ENCODE assay signal across 12 cellular contexts in the genomic region with DNA sequence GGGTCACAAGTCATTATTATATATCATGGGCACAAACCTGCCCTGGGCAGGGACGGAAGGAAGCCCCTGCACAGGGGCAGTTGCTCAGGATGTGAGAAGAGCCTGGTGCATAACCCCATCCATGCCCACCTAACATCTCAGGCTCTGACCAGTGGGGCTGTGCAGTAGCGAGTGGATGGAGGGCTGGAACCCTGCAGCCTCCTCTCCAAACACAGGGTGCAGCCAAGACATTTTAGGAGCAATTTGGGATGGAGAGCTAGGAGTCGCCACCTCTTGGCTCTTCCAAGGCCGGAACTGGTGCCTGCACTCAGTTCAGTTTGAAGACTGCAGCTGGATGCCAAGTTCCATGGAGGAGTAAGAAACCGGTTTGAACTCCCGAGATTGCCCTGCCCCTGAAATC.
"Had no signal": no experiment of that assay in that cellular context is flagged by ENCODE, and none has a peak within 500 bp of the region (broad histone marks: within the 10 kb centered on the region; RNA-seq: fewer than 3 reads in every experiment).

No MANE protein-coding gene starts in this region.

- ATAC-seq: activated T-helper 17 cell treated with anti-CD3 and anti-CD28 coated beads, Interleukin-2, amount 50 U/mL, for 72 hours; effector memory CD8-positive, alpha-beta T cell; natural killer cell treated with Interleukin-12 subunit alpha and Interleukin-12 subunit beta and Interleukin-15 and Interleukin-18, amount 100 ng/mL, for 72 hours; stimulated activated memory B cell treated with anti-CD40 and anti-IgM and Interleukin-4, amounts not matched to agents 10 μg/mL and 1 μg/mL and 100 μg/mL, for 72 hours; WTC11 had no signal

- H3K27me3 ChIP-seq: breast epithelium, tibial artery had no signal

- H3K27ac Mint-ChIP-seq: activated T-helper 17 cell treated with anti-CD3 and anti-CD28 coated beads, Interleukin-2, amount 50 U/mL, for 72 hours; natural killer cell treated with Interleukin-12 subunit alpha and Interleukin-12 subunit beta and Interleukin-15 and Interleukin-18, amount 100 ng/mL, for 72 hours; stimulated activated memory B cell treated with anti-CD40 and anti-IgM and Interleukin-4, amounts not matched to agents 10 μg/mL and 1 μg/mL and 100 μg/mL, for 72 hours; WTC11 had no signal

- H3K4me3 ChIP-seq: breast epithelium, tibial artery had no signal

- DNase-seq: aorta; dermis blood vessel endothelial cell; effector memory CD8-positive, alpha-beta T cell; kidney glomerular epithelial cell; mesendoderm; T-helper 2 cell had no signal

- H3K27me3 Mint-ChIP-seq: activated T-helper 17 cell treated with anti-CD3 and anti-CD28 coated beads, Interleukin-2, amount 50 U/mL, for 72 hours; effector memory CD8-positive, alpha-beta T cell; natural killer cell treated with Interleukin-12 subunit alpha and Interleukin-12 subunit beta and Interleukin-15 and Interleukin-18, amount 100 ng/mL, for 72 hours; stimulated activated memory B cell treated with anti-CD40 and anti-IgM and Interleukin-4, amounts not matched to agents 10 μg/mL and 1 μg/mL and 100 μg/mL, for 72 hours had no signal

- H3K4me3 Mint-ChIP-seq: activated T-helper 17 cell treated with anti-CD3 and anti-CD28 coated beads, Interleukin-2, amount 50 U/mL, for 72 hours; natural killer cell treated with Interleukin-12 subunit alpha and Interleukin-12 subunit beta and Interleukin-15 and Interleukin-18, amount 100 ng/mL, for 72 hours; stimulated activated memory B cell treated with anti-CD40 and anti-IgM and Interleukin-4, amounts not matched to agents 10 μg/mL and 1 μg/mL and 100 μg/mL, for 72 hours; WTC11 had no signal

- H3K9me3 ChIP-seq: breast epithelium had no signal

- H3K4me1 Mint-ChIP-seq: activated T-helper 17 cell treated with anti-CD3 and anti-CD28 coated beads, Interleukin-2, amount 50 U/mL, for 72 hours had no signal

- H3K9me3 Mint-ChIP-seq: activated T-helper 17 cell treated with anti-CD3 and anti-CD28 coated beads, Interleukin-2, amount 50 U/mL, for 72 hours; effector memory CD8-positive, alpha-beta T cell; natural killer cell treated with Interleukin-12 subunit alpha and Interleukin-12 subunit beta and Interleukin-15 and Interleukin-18, amount 100 ng/mL, for 72 hours; stimulated activated memory B cell treated with anti-CD40 and anti-IgM and Interleukin-4, amounts not matched to agents 10 μg/mL and 1 μg/mL and 100 μg/mL, for 72 hours; WTC11 had no signal

- H3K4me1 ChIP-seq: breast epithelium had no signal

- H3K36me3 ChIP-seq: breast epithelium had no signal

- H3K27ac ChIP-seq: breast epithelium, tibial artery had no signal
